Comparison of ENCODE assay signal across 1 cellular context in genomic region chrX:110229497-110230111, GRCh38.
TF ChIP-seq lines count a peak whose summit lies in the region.
"Not testable (repeated sequence)": the region's sequence is repeated elsewhere in the genome, so short reads cannot be mapped to it uniquely, and the experiment has no call there.

No MANE protein-coding gene starts in this region.

TF ChIP-seq in K562, 482 proteins besides CTCF, POLR2A, EP300 and RAD21 (continued from another document):
- TF ChIP-seq MNT (conservative IDR thresholded peaks at IDR 0.05) = peak; percentile 43 to 76; a peak in 3 of 4 replicates
- peak; percentile 87 for TF ChIP-seq NFRKB (IDR thresholded peaks at IDR 0.05; ENCODE audit: low read depth)
- TF ChIP-seq RB1 (IDR thresholded peaks at IDR 0.05; ENCODE audit: low read depth) = peak; percentile 35; the same call in 1 of the 2 replicates
- TF ChIP-seq CC2D1A (IDR thresholded peaks at IDR 0.05) = peak; percentile 34; the same call in 1 of the 2 replicates
- TF ChIP-seq ARID1B (IDR thresholded peaks at IDR 0.05) = peak; percentile 47; the same call in 1 of the 2 replicates
- TF ChIP-seq, protein P1, sequence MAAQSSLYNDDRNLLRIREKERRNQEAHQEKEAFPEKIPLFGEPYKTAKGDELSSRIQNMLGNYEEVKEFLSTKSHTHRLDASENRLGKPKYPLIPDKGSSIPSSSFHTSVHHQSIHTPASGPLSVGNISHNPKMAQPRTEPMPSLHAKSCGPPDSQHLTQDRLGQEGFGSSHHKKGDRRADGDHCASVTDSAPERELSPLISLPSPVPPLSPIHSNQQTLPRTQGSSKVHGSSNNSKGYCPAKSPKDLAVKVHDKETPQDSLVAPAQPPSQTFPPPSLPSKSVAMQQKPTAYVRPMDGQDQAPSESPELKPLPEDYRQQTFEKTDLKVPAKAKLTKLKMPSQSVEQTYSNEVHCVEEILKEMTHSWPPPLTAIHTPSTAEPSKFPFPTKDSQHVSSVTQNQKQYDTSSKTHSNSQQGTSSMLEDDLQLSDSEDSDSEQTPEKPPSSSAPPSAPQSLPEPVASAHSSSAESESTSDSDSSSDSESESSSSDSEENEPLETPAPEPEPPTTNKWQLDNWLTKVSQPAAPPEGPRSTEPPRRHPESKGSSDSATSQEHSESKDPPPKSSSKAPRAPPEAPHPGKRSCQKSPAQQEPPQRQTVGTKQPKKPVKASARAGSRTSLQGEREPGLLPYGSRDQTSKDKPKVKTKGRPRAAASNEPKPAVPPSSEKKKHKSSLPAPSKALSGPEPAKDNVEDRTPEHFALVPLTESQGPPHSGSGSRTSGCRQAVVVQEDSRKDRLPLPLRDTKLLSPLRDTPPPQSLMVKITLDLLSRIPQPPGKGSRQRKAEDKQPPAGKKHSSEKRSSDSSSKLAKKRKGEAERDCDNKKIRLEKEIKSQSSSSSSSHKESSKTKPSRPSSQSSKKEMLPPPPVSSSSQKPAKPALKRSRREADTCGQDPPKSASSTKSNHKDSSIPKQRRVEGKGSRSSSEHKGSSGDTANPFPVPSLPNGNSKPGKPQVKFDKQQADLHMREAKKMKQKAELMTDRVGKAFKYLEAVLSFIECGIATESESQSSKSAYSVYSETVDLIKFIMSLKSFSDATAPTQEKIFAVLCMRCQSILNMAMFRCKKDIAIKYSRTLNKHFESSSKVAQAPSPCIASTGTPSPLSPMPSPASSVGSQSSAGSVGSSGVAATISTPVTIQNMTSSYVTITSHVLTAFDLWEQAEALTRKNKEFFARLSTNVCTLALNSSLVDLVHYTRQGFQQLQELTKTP (IDR thresholded peaks at IDR 0.05; ENCODE audit: low read depth in 1 of 2, partially characterized antibody in 2 of 2) = peak in 1 of 2 experiments; percentile 28
- TF ChIP-seq BRD9 (IDR thresholded peaks at IDR 0.05; ENCODE audit: low read depth, partially characterized antibody) = peak; percentile 30
- peak in 1 of 2 experiments; percentile 72; a peak in 2 of 4 replicates for TF ChIP-seq HDAC1 (IDR thresholded peaks at IDR 0.05)
- peak; percentile 75 for TF ChIP-seq RBFOX2 (IDR thresholded peaks at IDR 0.05; ENCODE audit: low read depth, low read length)
- TF ChIP-seq NCOR1 (IDR thresholded peaks at IDR 0.05) = peak; percentile 31; the same call in 1 of the 2 replicates
- TF ChIP-seq FOXJ2 (tag; IDR thresholded peaks at IDR 0.05) = peak; percentile 38; the same call in 1 of the 2 replicates
- not testable (repeated sequence) for TF ChIP-seq ATF1 (CRISPR knock-in tag; IDR thresholded peaks at IDR 0.05); NR4A1 (tag; IDR thresholded peaks at IDR 0.05); NR2C2 (tag; IDR thresholded peaks at IDR 0.05); ZNF740 (tag; IDR thresholded peaks at IDR 0.05); MYC (IDR thresholded peaks at IDR 0.05; ENCODE audit: low read depth, low read length)
- 0 out of 2 replicates have a peak, but pooled peaks have one; percentile 33 for TF ChIP-seq ATF1 (tag; IDR thresholded peaks at IDR 0.05)
- peak; percentile 73 for TF ChIP-seq POLR2G (IDR thresholded peaks at IDR 0.05; ENCODE audit: low read depth, low read length)
- TF ChIP-seq PHF8 (IDR thresholded peaks at IDR 0.05; ENCODE audit: borderline replicate concordance, low read length) = peak; percentile 40; the same call in 1 of the 2 replicates
- peak; percentile 15; the same call in 1 of the 2 replicates for TF ChIP-seq ETV5 (CRISPR knock-in tag; IDR thresholded peaks at IDR 0.05; ENCODE audit: low read depth)
- TF ChIP-seq CXXC5 (CRISPR knock-in tag; IDR thresholded peaks at IDR 0.05) = peak; percentile 34; the same call in 1 of the 2 replicates
- 0 out of 2 replicates have a peak, but pooled peaks have one; percentile 39 for TF ChIP-seq NR4A1 (CRISPR knock-in tag; IDR thresholded peaks at IDR 0.05)
- TF ChIP-seq L3MBTL2 (IDR thresholded peaks at IDR 0.05) = peak; percentile 33; the same call in 1 of the 2 replicates
- TF ChIP-seq ATF7 (IDR thresholded peaks at IDR 0.05) = peak; percentile 57
- peak; percentile 71 for TF ChIP-seq LEF1 (IDR thresholded peaks at IDR 0.05)
- peak; percentile 62 for TF ChIP-seq ELF1 (tag; IDR thresholded peaks at IDR 0.05)
- peak; percentile 76 for TF ChIP-seq EP400 (IDR thresholded peaks at IDR 0.05)
- TF ChIP-seq CBFA2T3 (IDR thresholded peaks at IDR 0.05) = peak; percentile 19; the same call in 1 of the 2 replicates
- TF ChIP-seq FOXA3 (CRISPR knock-in tag; conservative IDR thresholded peaks at IDR 0.05 in 1 of 2, IDR thresholded peaks at IDR 0.05 in 1 of 2) = peak; percentile 89 to 98
- TF ChIP-seq SUPT5H (IDR thresholded peaks at IDR 0.05) = peak; percentile 56; the same call in 1 of the 2 replicates
- TF ChIP-seq NR2C2 (CRISPR knock-in tag; IDR thresholded peaks at IDR 0.05) = 0 out of 2 replicates have a peak, but pooled peaks have one; percentile 28
- 0 out of 2 replicates have a peak, but pooled peaks have one; percentile 16 for TF ChIP-seq ZNF740 (CRISPR knock-in tag; IDR thresholded peaks at IDR 0.05)
- peak; percentile 85 for TF ChIP-seq ZEB2 (IDR thresholded peaks at IDR 0.05)
- peak in 1 of 2 experiments; percentile 25 for TF ChIP-seq E2F6 (IDR thresholded peaks at IDR 0.05; ENCODE audit: borderline replicate concordance in 1 of 2, extremely low read depth in 1 of 2, insufficient read depth in 1 of 2, insufficient read length in 1 of 2, low read depth in 1 of 2, low read length in 1 of 2, poor library complexity in 1 of 2, severe bottlenecking in 1 of 2)
- TF ChIP-seq TAF9B (IDR thresholded peaks at IDR 0.05; ENCODE audit: partially characterized antibody) = peak; percentile 23
- TF ChIP-seq, protein P2, sequence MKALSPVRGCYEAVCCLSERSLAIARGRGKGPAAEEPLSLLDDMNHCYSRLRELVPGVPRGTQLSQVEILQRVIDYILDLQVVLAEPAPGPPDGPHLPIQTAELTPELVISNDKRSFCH (CRISPR knock-in tag; IDR thresholded peaks at IDR 0.05) = not testable (repeated sequence)
- TF ChIP-seq, protein P2 (tag; IDR thresholded peaks at IDR 0.05) = 0 out of 2 replicates have a peak, but pooled peaks have one; percentile 36
- TF ChIP-seq MYC (CRISPR knock-in tag; IDR thresholded peaks at IDR 0.05; ENCODE audit: borderline replicate concordance, low read depth) = 0 out of 2 replicates have a peak, but pooled peaks have one; percentile 28
- TF ChIP-seq GABPB1 (CRISPR knock-in tag; IDR thresholded peaks at IDR 0.05) = peak; percentile 52; the same call in 1 of the 2 replicates
- 0 out of 2 replicates have a peak, but pooled peaks have one; percentile 27 for TF ChIP-seq SMARCE1 (IDR thresholded peaks at IDR 0.05)
- peak; percentile 80 for TF ChIP-seq CTBP1 (IDR thresholded peaks at IDR 0.05; ENCODE audit: borderline replicate concordance)
- TF ChIP-seq FOXK1 (CRISPR knock-in tag; IDR thresholded peaks at IDR 0.05; ENCODE audit: borderline replicate concordance) = peak; percentile 77; the same call in 1 of the 2 replicates
- TF ChIP-seq TAF7 (tag; IDR thresholded peaks at IDR 0.05) = peak; percentile 79
- peak; percentile 85 for TF ChIP-seq SP1 (CRISPR knock-in tag; IDR thresholded peaks at IDR 0.05)
- peak; percentile 96 to 98 for TF ChIP-seq FOXK2 (conservative IDR thresholded peaks at IDR 0.05 in 1 of 2, IDR thresholded peaks at IDR 0.05 in 1 of 2; ENCODE audit: low read depth in 2 of 2)
- TF ChIP-seq EGR1 (conservative IDR thresholded peaks at IDR 0.05) = peak; percentile 70
- TF ChIP-seq POLR2B (IDR thresholded peaks at IDR 0.05; ENCODE audit: low read depth, partially characterized antibody) = peak; percentile 65
- TF ChIP-seq LCOR (CRISPR knock-in tag; IDR thresholded peaks at IDR 0.05) = 0 out of 2 replicates have a peak, but pooled peaks have one; percentile 51
- peak in 1 of 2 experiments; percentile 20; a peak in 1 of 4 replicates for TF ChIP-seq MAZ (CRISPR knock-in tag; conservative IDR thresholded peaks at IDR 0.05 in 1 of 2, IDR thresholded peaks at IDR 0.05 in 1 of 2)
- TF ChIP-seq, protein P3, sequence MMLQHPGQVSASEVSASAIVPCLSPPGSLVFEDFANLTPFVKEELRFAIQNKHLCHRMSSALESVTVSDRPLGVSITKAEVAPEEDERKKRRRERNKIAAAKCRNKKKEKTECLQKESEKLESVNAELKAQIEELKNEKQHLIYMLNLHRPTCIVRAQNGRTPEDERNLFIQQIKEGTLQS (IDR thresholded peaks at IDR 0.05) = peak; percentile 42; the same call in 1 of the 2 replicates
- TF ChIP-seq, protein P3 (CRISPR knock-in tag; conservative IDR thresholded peaks at IDR 0.05) = not testable (repeated sequence)
- peak; percentile 80; the same call in 1 of the 2 replicates for TF ChIP-seq TFAP4 (CRISPR knock-in tag; IDR thresholded peaks at IDR 0.05; ENCODE audit: borderline replicate concordance)
TF ChIP-seq in K562: peak in this region for 60; not testable (repeated sequence) for 422.
